ENCODE assay signal across 1 cellular context in the genomic region with DNA sequence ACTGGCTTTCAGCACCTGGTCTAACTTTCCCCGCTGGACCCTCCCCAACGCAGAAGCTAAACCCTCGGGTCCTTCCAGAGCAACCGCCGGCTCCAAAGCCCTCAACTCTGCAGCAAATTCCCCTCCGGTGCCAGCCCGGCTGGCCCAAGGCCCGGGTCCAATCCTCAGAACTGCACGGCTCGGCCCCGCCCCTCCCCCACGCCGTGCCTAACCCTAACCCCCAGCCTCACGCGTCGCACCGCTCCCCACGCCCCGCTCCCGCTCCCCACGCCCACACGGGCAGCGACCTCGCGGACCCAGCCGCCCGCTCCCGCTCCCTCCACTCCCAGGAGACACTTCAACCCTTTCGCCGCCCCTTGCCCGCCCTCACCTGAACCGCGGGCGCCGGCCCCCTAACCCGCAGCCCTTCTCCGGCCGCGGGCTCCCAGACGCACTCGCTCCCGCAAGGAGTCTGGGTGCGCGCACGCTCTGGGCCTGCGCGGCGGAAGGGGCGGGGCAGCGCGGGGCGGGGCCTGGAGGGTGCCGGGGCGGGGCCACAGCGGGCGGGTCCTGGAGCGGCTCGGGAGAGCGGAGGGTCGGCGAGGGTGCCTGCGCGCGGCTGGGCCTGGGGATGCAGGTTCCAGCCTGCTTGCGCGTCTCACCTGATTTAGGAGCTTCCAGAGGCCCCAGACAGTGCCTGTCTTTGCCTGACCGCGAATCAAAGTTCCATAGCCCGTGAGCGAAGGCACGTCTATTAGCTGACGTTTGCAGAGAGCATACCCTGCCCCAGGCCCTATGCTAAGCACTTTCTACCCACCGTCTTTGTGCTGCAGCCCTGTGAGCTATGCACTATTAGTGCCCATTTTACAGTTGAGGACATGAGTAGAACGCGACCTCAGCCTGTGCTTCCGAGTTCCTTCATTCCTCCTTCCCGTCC.
TF ChIP-seq lines count a peak whose summit lies in the region.

A gene (minus strand): TSS at position 453 of the 916 bp plus-strand sequence. CDS start 2,729 bp downstream, outside the sequence.

TF ChIP-seq in HepG2, 621 proteins besides CTCF, POLR2A, EP300 and RAD21 (continued from another document and continues in another):
- no peak for TF ChIP-seq MIER2 (CRISPR knock-in tag; IDR thresholded peaks at IDR 0.05)
- TF ChIP-seq FOXC1 (CRISPR knock-in tag; IDR thresholded peaks at IDR 0.05; ENCODE audit: borderline replicate concordance): no peak
- TF ChIP-seq AGO2 (optimal IDR thresholded peaks at IDR 0.05; ENCODE audit: low read depth, low read length): peak; percentile 66
- TF ChIP-seq ZFP82 (CRISPR knock-in tag; IDR thresholded peaks at IDR 0.05; ENCODE audit: borderline replicate concordance): peak; percentile 73; the same call in 1 of the 2 replicates
- TF ChIP-seq, protein P1, sequence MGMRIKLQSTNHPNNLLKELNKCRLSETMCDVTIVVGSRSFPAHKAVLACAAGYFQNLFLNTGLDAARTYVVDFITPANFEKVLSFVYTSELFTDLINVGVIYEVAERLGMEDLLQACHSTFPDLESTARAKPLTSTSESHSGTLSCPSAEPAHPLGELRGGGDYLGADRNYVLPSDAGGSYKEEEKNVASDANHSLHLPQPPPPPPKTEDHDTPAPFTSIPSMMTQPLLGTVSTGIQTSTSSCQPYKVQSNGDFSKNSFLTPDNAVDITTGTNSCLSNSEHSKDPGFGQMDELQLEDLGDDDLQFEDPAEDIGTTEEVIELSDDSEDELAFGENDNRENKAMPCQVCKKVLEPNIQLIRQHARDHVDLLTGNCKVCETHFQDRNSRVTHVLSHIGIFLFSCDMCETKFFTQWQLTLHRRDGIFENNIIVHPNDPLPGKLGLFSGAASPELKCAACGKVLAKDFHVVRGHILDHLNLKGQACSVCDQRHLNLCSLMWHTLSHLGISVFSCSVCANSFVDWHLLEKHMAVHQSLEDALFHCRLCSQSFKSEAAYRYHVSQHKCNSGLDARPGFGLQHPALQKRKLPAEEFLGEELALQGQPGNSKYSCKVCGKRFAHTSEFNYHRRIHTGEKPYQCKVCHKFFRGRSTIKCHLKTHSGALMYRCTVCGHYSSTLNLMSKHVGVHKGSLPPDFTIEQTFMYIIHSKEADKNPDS (CRISPR knock-in tag; IDR thresholded peaks at IDR 0.05): no peak
- TF ChIP-seq ARID2 (CRISPR knock-in tag; IDR thresholded peaks at IDR 0.05; ENCODE audit: borderline replicate concordance): no peak
- TF ChIP-seq, protein P2, sequence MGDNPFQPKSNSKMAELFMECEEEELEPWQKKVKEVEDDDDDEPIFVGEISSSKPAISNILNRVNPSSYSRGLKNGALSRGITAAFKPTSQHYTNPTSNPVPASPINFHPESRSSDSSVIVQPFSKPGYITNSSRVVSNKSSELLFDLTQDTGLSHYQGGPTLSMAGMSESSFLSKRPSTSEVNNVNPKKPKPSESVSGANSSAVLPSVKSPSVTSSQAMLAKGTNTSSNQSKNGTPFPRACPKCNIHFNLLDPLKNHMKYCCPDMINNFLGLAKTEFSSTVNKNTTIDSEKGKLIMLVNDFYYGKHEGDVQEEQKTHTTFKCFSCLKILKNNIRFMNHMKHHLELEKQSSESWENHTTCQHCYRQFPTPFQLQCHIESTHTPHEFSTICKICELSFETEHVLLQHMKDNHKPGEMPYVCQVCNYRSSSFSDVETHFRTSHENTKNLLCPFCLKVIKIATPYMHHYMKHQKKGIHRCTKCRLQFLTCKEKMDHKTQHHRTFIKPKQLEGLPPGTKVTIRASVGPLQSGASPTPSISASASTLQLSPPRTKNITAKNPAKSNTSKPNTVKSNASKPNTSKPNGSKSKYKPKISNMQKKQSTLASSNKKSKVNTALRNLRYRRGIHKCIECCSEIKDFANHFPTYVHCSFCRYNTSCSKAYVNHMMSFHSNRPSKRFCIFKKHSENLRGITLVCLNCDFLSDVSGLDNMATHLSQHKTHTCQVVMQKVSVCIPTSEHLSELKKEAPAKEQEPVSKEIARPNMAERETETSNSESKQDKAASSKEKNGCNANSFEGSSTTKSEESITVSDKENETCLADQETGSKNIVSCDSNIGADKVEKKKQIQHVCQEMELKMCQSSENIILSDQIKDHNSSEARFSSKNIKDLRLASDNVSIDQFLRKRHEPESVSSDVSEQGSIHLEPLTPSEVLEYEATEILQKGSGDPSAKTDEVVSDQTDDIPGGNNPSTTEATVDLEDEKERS (CRISPR knock-in tag; IDR thresholded peaks at IDR 0.05): 0 out of 2 replicates have a peak, but pooled peaks have one; percentile 12
- TF ChIP-seq PHF21A (CRISPR knock-in tag; IDR thresholded peaks at IDR 0.05): no peak
- TF ChIP-seq, protein P3, sequence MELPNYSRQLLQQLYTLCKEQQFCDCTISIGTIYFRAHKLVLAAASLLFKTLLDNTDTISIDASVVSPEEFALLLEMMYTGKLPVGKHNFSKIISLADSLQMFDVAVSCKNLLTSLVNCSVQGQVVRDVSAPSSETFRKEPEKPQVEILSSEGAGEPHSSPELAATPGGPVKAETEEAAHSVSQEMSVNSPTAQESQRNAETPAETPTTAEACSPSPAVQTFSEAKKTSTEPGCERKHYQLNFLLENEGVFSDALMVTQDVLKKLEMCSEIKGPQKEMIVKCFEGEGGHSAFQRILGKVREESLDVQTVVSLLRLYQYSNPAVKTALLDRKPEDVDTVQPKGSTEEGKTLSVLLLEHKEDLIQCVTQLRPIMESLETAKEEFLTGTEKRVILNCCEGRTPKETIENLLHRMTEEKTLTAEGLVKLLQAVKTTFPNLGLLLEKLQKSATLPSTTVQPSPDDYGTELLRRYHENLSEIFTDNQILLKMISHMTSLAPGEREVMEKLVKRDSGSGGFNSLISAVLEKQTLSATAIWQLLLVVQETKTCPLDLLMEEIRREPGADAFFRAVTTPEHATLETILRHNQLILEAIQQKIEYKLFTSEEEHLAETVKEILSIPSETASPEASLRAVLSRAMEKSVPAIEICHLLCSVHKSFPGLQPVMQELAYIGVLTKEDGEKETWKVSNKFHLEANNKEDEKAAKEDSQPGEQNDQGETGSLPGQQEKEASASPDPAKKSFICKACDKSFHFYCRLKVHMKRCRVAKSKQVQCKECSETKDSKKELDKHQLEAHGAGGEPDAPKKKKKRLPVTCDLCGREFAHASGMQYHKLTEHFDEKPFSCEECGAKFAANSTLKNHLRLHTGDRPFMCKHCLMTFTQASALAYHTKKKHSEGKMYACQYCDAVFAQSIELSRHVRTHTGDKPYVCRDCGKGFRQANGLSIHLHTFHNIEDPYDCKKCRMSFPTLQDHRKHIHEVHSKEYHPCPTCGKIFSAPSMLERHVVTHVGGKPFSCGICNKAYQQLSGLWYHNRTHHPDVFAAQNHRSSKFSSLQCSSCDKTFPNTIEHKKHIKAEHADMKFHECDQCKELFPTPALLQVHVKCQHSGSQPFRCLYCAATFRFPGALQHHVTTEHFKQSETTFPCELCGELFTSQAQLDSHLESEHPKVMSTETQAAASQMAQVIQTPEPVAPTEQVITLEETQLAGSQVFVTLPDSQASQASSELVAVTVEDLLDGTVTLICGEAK (IDR thresholded peaks at IDR 0.05): no peak
- TF ChIP-seq, protein P3 (CRISPR knock-in tag; IDR thresholded peaks at IDR 0.05): peak; percentile 67; the same call in 1 of the 2 replicates
- TF ChIP-seq, protein P4, sequence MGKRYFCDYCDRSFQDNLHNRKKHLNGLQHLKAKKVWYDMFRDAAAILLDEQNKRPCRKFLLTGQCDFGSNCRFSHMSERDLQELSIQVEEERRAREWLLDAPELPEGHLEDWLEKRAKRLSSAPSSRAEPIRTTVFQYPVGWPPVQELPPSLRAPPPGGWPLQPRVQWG (CRISPR knock-in tag; IDR thresholded peaks at IDR 0.05; ENCODE audit: borderline replicate concordance, low read depth): no peak
- TF ChIP-seq, protein P5, sequence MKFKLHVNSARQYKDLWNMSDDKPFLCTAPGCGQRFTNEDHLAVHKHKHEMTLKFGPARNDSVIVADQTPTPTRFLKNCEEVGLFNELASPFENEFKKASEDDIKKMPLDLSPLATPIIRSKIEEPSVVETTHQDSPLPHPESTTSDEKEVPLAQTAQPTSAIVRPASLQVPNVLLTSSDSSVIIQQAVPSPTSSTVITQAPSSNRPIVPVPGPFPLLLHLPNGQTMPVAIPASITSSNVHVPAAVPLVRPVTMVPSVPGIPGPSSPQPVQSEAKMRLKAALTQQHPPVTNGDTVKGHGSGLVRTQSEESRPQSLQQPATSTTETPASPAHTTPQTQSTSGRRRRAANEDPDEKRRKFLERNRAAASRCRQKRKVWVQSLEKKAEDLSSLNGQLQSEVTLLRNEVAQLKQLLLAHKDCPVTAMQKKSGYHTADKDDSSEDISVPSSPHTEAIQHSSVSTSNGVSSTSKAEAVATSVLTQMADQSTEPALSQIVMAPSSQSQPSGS (CRISPR knock-in tag; IDR thresholded peaks at IDR 0.05): no peak
- no peak; the same call in 1 of the 2 replicates for TF ChIP-seq MEF2D (CRISPR knock-in tag; IDR thresholded peaks at IDR 0.05)
- peak; percentile 28; the same call in 1 of the 2 replicates for TF ChIP-seq ZSCAN21 (CRISPR knock-in tag; IDR thresholded peaks at IDR 0.05; ENCODE audit: borderline replicate concordance)
- TF ChIP-seq MLLT10 (CRISPR knock-in tag; IDR thresholded peaks at IDR 0.05): no peak
- TF ChIP-seq, protein P6, sequence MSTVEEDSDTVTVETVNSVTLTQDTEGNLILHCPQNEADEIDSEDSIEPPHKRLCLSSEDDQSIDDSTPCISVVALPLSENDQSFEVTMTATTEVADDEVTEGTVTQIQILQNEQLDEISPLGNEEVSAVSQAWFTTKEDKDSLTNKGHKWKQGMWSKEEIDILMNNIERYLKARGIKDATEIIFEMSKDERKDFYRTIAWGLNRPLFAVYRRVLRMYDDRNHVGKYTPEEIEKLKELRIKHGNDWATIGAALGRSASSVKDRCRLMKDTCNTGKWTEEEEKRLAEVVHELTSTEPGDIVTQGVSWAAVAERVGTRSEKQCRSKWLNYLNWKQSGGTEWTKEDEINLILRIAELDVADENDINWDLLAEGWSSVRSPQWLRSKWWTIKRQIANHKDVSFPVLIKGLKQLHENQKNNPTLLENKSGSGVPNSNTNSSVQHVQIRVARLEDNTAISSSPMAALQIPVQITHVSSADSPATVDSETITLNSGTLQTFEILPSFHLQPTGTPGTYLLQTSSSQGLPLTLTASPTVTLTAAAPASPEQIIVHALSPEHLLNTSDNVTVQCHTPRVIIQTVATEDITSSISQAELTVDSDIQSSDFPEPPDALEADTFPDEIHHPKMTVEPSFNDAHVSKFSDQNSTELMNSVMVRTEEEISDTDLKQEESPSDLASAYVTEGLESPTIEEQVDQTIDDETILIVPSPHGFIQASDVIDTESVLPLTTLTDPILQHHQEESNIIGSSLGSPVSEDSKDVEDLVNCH (CRISPR knock-in tag; IDR thresholded peaks at IDR 0.05): no peak
- TF ChIP-seq, protein P7, sequence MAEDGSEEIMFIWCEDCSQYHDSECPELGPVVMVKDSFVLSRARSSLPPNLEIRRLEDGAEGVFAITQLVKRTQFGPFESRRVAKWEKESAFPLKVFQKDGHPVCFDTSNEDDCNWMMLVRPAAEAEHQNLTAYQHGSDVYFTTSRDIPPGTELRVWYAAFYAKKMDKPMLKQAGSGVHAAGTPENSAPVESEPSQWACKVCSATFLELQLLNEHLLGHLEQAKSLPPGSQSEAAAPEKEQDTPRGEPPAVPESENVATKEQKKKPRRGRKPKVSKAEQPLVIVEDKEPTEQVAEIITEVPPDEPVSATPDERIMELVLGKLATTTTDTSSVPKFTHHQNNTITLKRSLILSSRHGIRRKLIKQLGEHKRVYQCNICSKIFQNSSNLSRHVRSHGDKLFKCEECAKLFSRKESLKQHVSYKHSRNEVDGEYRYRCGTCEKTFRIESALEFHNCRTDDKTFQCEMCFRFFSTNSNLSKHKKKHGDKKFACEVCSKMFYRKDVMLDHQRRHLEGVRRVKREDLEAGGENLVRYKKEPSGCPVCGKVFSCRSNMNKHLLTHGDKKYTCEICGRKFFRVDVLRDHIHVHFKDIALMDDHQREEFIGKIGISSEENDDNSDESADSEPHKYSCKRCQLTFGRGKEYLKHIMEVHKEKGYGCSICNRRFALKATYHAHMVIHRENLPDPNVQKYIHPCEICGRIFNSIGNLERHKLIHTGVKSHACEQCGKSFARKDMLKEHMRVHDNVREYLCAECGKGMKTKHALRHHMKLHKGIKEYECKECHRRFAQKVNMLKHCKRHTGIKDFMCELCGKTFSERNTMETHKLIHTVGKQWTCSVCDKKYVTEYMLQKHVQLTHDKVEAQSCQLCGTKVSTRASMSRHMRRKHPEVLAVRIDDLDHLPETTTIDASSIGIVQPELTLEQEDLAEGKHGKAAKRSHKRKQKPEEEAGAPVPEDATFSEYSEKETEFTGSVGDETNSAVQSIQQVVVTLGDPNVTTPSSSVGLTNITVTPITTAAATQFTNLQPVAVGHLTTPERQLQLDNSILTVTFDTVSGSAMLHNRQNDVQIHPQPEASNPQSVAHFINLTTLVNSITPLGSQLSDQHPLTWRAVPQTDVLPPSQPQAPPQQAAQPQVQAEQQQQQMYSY (CRISPR knock-in tag; IDR thresholded peaks at IDR 0.05): no peak
- TF ChIP-seq SAFB2 (CRISPR knock-in tag; IDR thresholded peaks at IDR 0.05; ENCODE audit: borderline replicate concordance, low read depth): peak; percentile 12; the same call in 1 of the 2 replicates
- no peak for TF ChIP-seq NFRKB (IDR thresholded peaks at IDR 0.05)
- TF ChIP-seq, protein P8, sequence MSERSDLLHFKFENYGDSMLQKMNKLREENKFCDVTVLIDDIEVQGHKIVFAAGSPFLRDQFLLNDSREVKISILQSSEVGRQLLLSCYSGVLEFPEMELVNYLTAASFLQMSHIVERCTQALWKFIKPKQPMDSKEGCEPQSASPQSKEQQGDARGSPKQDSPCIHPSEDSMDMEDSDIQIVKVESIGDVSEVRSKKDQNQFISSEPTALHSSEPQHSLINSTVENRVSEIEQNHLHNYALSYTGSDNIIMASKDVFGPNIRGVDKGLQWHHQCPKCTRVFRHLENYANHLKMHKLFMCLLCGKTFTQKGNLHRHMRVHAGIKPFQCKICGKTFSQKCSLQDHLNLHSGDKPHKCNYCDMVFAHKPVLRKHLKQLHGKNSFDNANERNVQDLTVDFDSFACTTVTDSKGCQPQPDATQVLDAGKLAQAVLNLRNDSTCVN (CRISPR knock-in tag; IDR thresholded peaks at IDR 0.05; ENCODE audit: borderline replicate concordance): no peak; the same call in 1 of the 2 replicates
- TF ChIP-seq SMARCE1 (IDR thresholded peaks at IDR 0.05; ENCODE audit: borderline replicate concordance): no peak
- 0 out of 2 replicates have a peak, but pooled peaks have one; percentile 20 for TF ChIP-seq ZNF746 (CRISPR knock-in tag; IDR thresholded peaks at IDR 0.05)
